ENCODE assay signal across 1 cellular context in the genomic region with DNA sequence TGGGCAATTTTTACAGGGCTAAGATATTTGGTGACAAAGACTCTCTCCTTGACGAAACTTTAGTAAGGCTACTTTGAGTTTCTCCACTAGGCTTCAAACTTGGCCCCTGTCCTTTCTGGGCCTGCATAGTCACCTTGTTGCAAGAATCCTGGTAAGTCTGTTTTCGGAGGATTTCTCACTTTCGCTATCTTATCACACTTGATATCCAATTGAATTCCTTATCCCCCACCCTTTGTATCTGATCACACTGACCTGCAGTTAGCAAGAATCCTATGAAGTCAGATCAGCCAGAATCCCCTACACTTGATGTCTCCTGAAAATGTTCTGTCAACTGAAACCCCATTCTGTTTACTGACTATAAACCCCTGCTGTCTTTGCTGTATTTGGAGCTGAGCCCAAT.
TF ChIP-seq lines count a peak whose summit lies in the region.

No MANE protein-coding gene starts in this region.

TF ChIP-seq in H1, 55 proteins besides CTCF, POLR2A, EP300 and RAD21 (continued from another document):
- TF ChIP-seq, protein P1, sequence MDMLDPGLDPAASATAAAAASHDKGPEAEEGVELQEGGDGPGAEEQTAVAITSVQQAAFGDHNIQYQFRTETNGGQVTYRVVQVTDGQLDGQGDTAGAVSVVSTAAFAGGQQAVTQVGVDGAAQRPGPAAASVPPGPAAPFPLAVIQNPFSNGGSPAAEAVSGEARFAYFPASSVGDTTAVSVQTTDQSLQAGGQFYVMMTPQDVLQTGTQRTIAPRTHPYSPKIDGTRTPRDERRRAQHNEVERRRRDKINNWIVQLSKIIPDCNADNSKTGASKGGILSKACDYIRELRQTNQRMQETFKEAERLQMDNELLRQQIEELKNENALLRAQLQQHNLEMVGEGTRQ (IDR thresholded peaks at IDR 0.05; ENCODE audit: low read length) = no peak
